In the genomic region with DNA sequence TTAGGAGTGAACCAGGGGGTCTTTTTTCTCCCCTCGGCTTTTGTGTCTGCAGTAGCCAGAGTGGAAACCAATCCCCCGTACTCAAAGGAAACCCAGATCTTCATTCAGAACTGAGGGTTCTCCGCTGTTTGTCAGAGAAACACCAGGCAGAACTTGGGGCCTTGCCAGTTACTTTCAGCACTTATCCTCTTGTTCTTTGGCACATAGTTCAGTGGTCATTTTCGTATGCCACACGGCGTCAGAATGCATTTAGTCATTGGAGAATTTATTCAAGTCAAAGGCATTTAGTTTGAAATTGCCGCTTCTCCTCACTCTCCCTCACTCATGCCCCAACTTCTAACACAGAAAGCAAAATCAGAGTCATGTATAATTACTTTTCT, we compare ENCODE assay signal across 8 cellular contexts.
DNase-seq lines count a peak whose midpoint lies in the region; ATAC-seq and TF ChIP-seq lines count a peak whose summit lies in the region.

No MANE protein-coding gene starts in this region.

- H3K27ac ChIP-seq in right atrium auricular region = peak overlapping the region; percentile 81 to 85
- H3K27ac ChIP-seq in skin epidermis = peak overlapping the region in 18 of 21 experiments; percentile 20 to 84 (median 70)

- TF ChIP-seq CTCF in right atrium auricular region (IDR thresholded peaks at IDR 0.05) = no peak

- H3K9me3 Mint-ChIP-seq in activated T-helper 17 cell treated with anti-CD3 and anti-CD28 coated beads, Interleukin-2, amount 50 U/mL, for 72 hours = no peaks in the 10 kb centered on the region

- H3K36me3 ChIP-seq in right atrium auricular region = no peaks in the 10 kb centered on the region

- no peak for ATAC-seq in activated T-helper 17 cell treated with anti-CD3 and anti-CD28 coated beads, Interleukin-2, amount 50 U/mL, for 72 hours (replicated peaks)
- no peak for ATAC-seq in HG03045 (IDR thresholded peaks at IDR 0.05; ENCODE audit: unreplicated experiment)
- no peak for ATAC-seq in GM18519 (IDR thresholded peaks at IDR 0.05; ENCODE audit: low FRiP score, unreplicated experiment)

- H3K4me3 ChIP-seq in right atrium auricular region = peak overlapping the region in 1 of 2 donors; percentile 29
- H3K4me3 ChIP-seq in skin epidermis = peak overlapping the region in 2 of 7 experiments; percentile 15 to 27

- H3K4me3 Mint-ChIP-seq in activated T-helper 17 cell treated with anti-CD3 and anti-CD28 coated beads, Interleukin-2, amount 50 U/mL, for 72 hours = peak overlapping the region; percentile 72

- no peaks in the 10 kb centered on the region for H3K36me3 Mint-ChIP-seq in activated T-helper 17 cell treated with anti-CD3 and anti-CD28 coated beads, Interleukin-2, amount 50 U/mL, for 72 hours (ENCODE audit: low read depth)

- H3K27ac Mint-ChIP-seq in activated T-helper 17 cell treated with anti-CD3 and anti-CD28 coated beads, Interleukin-2, amount 50 U/mL, for 72 hours = peak overlapping the region; percentile 89

- peaks cover 0 to 22% of the 10 kb centered on the region in 2 donors for H3K4me1 ChIP-seq in right atrium auricular region

- no peaks in the 10 kb centered on the region for H3K27me3 Mint-ChIP-seq in activated T-helper 17 cell treated with anti-CD3 and anti-CD28 coated beads, Interleukin-2, amount 50 U/mL, for 72 hours

- H3K27me3 ChIP-seq in right atrium auricular region = no peaks in the 10 kb centered on the region

- H3K4me1 Mint-ChIP-seq in activated T-helper 17 cell treated with anti-CD3 and anti-CD28 coated beads, Interleukin-2, amount 50 U/mL, for 72 hours = peaks cover 6% of the 10 kb centered on the region

- peak; percentile 59 for DNase-seq in GM04504 (ENCODE audit: low read depth)
- peak; percentile 87 for DNase-seq in right atrium auricular region (ENCODE audit: low spot score)
- DNase-seq in NCI-H2171 (lab: John Stamatoyannopoulos, UW) = no peak
- no peak for DNase-seq in NCI-H2107 treated with DMSO at 0.1 percent for 48 hours (lab: John Stamatoyannopoulos, UW; ENCODE audit: unreplicated experiment)

- H3K9me3 ChIP-seq in right atrium auricular region = no peaks in the 10 kb centered on the region

Comparison
In these comparisons a context has a peak if more than half of its experiments do, and no peak if none do; other contexts are left out.
1. DNase-seq: peak in GM04504 (single experiment) and right atrium auricular region (single experiment); none in NCI-H2171 (single experiment) and NCI-H2107 treated with DMSO at 0.1 percent for 48 hours (single experiment).